ENCODE assay signal across 19 cellular contexts in genomic region chr11:80436547-80436946, GRCh38.
DNase-seq lines count a peak whose midpoint lies in the region; ATAC-seq and TF ChIP-seq lines count a peak whose summit lies in the region.
"Had no signal": no experiment of that assay in that cellular context is flagged by ENCODE, and none has a peak within 500 bp of the region (broad histone marks: within the 10 kb centered on the region; RNA-seq: fewer than 3 reads in every experiment).

No MANE protein-coding gene starts in this region.

- no peak for TF ChIP-seq CTCF in VCaP (conservative IDR thresholded peaks at IDR 0.05)
- no peak for TF ChIP-seq CTCF in mucosa of descending colon (IDR thresholded peaks at IDR 0.05)

- no peak overlapping the region for H3K4me3 ChIP-seq in mucosa of descending colon
- H3K4me3 ChIP-seq: A549; BLaER1 treated with 17β-estradiol and CSF1 and Interleukin-3, amounts not matched to agents 10 nM and 100 nM; GM23248 had no signal

- H3K36me3 ChIP-seq in mucosa of descending colon (ENCODE audit: low read depth), result no peaks in the 10 kb centered on the region
- H3K36me3 ChIP-seq: BE2C; BLaER1 treated with 17β-estradiol and CSF1 and Interleukin-3, amounts not matched to agents 10 nM and 100 nM had no signal

- intact Hi-C loops in mucosa of descending colon (cut with DNase I, micrococcal nuclease), result no loop called here

- no peaks in the 10 kb centered on the region for H3K9me3 ChIP-seq in mucosa of descending colon
- H3K9me3 ChIP-seq: A549; BE2C; BLaER1 treated with 17β-estradiol and CSF1 and Interleukin-3, amounts not matched to agents 10 nM and 100 nM had no signal

- ATAC-seq in mucosa of descending colon, result peak; percentile 45
- ATAC-seq: A549 had no signal

- peak; percentile 7 for DNase-seq in NCI-H748 (lab: John Stamatoyannopoulos, UW; ENCODE audit: unreplicated experiment)
- DNase-seq in NCI-H748 treated with DMSO at 0.1 percent for 48 hours (lab: John Stamatoyannopoulos, UW), result no peak
- DNase-seq in mucosa of descending colon, result no peak
- DNase-seq in cortex of kidney (lab: John Stamatoyannopoulos, UW), result no peak
- DNase-seq in MV-4-11 (lab: John Stamatoyannopoulos, UW), result no peak
- DNase-seq: 8988T; ACHN; AML-193; BE2C; CD4-positive, alpha-beta T cell; CD8-positive, alpha-beta memory T cell; DMS 273 treated with DMSO at 0.1 percent for 48 hours; DND-41; GM23248; H7; HCEC 1CT had no signal

- no peaks in the 10 kb centered on the region for H3K4me1 ChIP-seq in mucosa of descending colon (ENCODE audit: low read depth)
- H3K4me1 ChIP-seq: A549, BE2C had no signal

- H3K27ac ChIP-seq in VCaP, result peak overlapping the region; percentile 32
- H3K27ac ChIP-seq: A549; BLaER1 treated with 17β-estradiol and CSF1 and Interleukin-3, amounts not matched to agents 10 nM and 100 nM; GM23248 had no signal
